19 cellular contexts compared by ENCODE assay signal in the genomic region with DNA sequence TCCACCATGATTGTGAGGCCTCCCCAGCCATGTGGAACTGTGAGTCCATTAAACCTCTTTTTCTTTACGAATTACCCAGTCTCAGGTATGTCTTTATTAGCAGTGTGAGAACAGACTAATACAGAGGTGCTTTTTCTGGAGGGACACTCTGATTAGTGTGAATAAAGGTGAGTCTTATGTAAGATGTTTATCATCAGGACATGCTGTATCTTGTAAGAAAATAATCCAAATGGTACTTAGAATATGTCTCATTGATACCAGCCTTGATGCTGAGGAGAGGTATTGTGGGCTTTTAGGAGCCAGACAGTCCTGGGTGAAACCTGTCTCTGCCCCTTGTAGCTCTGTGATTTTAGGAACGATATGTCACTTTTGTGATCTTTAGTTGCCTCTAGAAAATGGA.
"Had no signal": no experiment of that assay in that cellular context is flagged by ENCODE, and none has a peak within 500 bp of the region (broad histone marks: within the 10 kb centered on the region; RNA-seq: fewer than 3 reads in every experiment).

No MANE protein-coding gene starts in this region.

- H3K4me3 Mint-ChIP-seq: dendritic cell treated with granulocyte-macrophage colony-stimulating factor and Interleukin-4, amounts not matched to agents 40 ng/mL and 50 ng/mL, for 4 days; effector memory CD8-positive, alpha-beta T cell; natural killer cell treated with Interleukin-12 subunit alpha and Interleukin-12 subunit beta and Interleukin-15 and Interleukin-18, amount 100 ng/mL, for 72 hours; neural progenitor cell had no signal

- DNase-seq: effector memory CD8-positive, alpha-beta T cell; glutamatergic neuron; islet precursor cell; left lung; lower lobe of right lung; mesenchymal stem cell; midbrain; nucleus accumbens; ovary; right cardiac atrium; small intestine; stimulated activated CD4-positive, alpha-beta T cell treated with anti-CD3 and anti-CD28 coated beads, Interleukin-2, amount 100 ng/mL, for 48 hours; stimulated activated naive CD4-positive, alpha-beta T cell treated with Interleukin-2 at 50 U/mL for 16 hours; trophoblast cell had no signal

- ATAC-seq: effector memory CD8-positive, alpha-beta T cell; gastroesophageal sphincter; left lung; lower lobe of right lung; natural killer cell treated with Interleukin-12 subunit alpha and Interleukin-12 subunit beta and Interleukin-15 and Interleukin-18, amount 100 ng/mL, for 72 hours; right cardiac atrium had no signal

- H3K27ac ChIP-seq: gastroesophageal sphincter, left lung, lower lobe of right lung, neural progenitor cell, ovary had no signal

- FAIRE-seq: colon, small intestine had no signal

- H3K9me3 ChIP-seq: ovary had no signal

- H3K4me1 Mint-ChIP-seq: neural progenitor cell had no signal

- H3K27me3 Mint-ChIP-seq: dendritic cell treated with granulocyte-macrophage colony-stimulating factor and Interleukin-4, amounts not matched to agents 40 ng/mL and 50 ng/mL, for 4 days; effector memory CD8-positive, alpha-beta T cell; natural killer cell treated with Interleukin-12 subunit alpha and Interleukin-12 subunit beta and Interleukin-15 and Interleukin-18, amount 100 ng/mL, for 72 hours had no signal

- H3K9me3 Mint-ChIP-seq: natural killer cell treated with Interleukin-12 subunit alpha and Interleukin-12 subunit beta and Interleukin-15 and Interleukin-18, amount 100 ng/mL, for 72 hours had no signal

- H3K4me2 ChIP-seq: neural progenitor cell had no signal

- H3K27ac Mint-ChIP-seq: dendritic cell treated with granulocyte-macrophage colony-stimulating factor and Interleukin-4, amounts not matched to agents 40 ng/mL and 50 ng/mL, for 4 days; natural killer cell treated with Interleukin-12 subunit alpha and Interleukin-12 subunit beta and Interleukin-15 and Interleukin-18, amount 100 ng/mL, for 72 hours; neural progenitor cell had no signal

- H3K36me3 ChIP-seq: gastroesophageal sphincter, left lung, lower lobe of right lung, neural progenitor cell, ovary had no signal

- H2AFZ ChIP-seq: neural progenitor cell had no signal

- H3K4me3 ChIP-seq: gastroesophageal sphincter, left lung, lower lobe of right lung, neural progenitor cell, ovary had no signal

- H3K27me3 ChIP-seq: gastroesophageal sphincter, left lung, neural progenitor cell, ovary had no signal

- H3K9ac ChIP-seq: neural progenitor cell had no signal
